ENCODE assay signal across 21 cellular contexts in the genomic region with DNA sequence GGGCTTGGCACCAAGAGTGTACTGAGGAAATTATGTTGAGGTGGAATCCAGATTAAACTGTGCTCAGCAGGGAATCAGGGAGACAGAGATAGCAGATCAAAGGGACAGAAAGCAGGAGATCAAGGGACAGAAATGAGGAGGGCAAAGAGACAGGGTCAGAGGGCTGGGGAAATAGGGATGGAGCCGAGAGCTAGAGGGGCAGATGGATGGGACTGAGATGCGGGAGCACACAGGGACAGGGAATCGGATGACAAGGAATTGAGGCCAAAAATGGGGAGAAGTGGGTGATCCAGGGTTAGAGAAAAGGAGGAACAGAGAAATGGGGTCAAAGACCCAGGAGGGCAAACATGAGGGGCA. TPM values are rescaled to one million over a fixed set of nuclear protein-coding genes. Genes with fewer than 3 reads are reported as not detected.
DNase-seq lines count a peak whose midpoint lies in the region; ATAC-seq and TF ChIP-seq lines count a peak whose summit lies in the region.
"Had no signal": no experiment of that assay in that cellular context is flagged by ENCODE, and none has a peak within 500 bp of the region (broad histone marks: within the 10 kb centered on the region; RNA-seq: fewer than 3 reads in every experiment).

No MANE protein-coding gene starts in this region.

- no peaks in the 10 kb centered on the region for H3K9me3 Mint-ChIP-seq in activated B cell treated with CpG ODN at 0.5 μM for 24 hours
- H3K9me3 Mint-ChIP-seq in memory B cell, result no peaks in the 10 kb centered on the region

- CTCF ChIA-PET in activated B cell treated with CpG ODN at 0.5 μM for 24 hours (lab: Charles Lee), result no interaction called here

- H3K27ac ChIP-seq in BLaER1, result no peak overlapping the region
- H3K27ac ChIP-seq in psoas muscle, result no peak overlapping the region
- H3K27ac ChIP-seq: A549, SJCRH30 had no signal

- DNase-seq in H7, result peak; percentile 69
- DNase-seq in activated B cell treated with CpG ODN at 0.5 μM for 24 hours, result no peak
- no peak for DNase-seq in memory B cell (ENCODE audit: low spot score in 2 of 2)
- DNase-seq in psoas muscle, result no peak
- no peak for DNase-seq in mucosa of gallbladder (ENCODE audit: low spot score)
- no peak for DNase-seq in HPDE6-E6E7 (ENCODE audit: extremely low spot score)
- no peak for DNase-seq in NCI-H1417 (lab: John Stamatoyannopoulos, UW)
- DNase-seq: C1 segment of cervical spinal cord, DMS79, MM.1S, NCI-H1092, NCI-H1694, NCI-H2081 treated with DMSO at 0.1 percent for 48 hours, SJCRH30 had no signal

- H3K4me3 ChIP-seq in BLaER1, result no peak overlapping the region
- no peak overlapping the region for H3K4me3 ChIP-seq in H7 (ENCODE audit: insufficient read depth, low read depth, low read length)
- no peak overlapping the region for H3K4me3 ChIP-seq in psoas muscle
- H3K4me3 ChIP-seq: A549, SJCRH30 had no signal

- H3K27me3 Mint-ChIP-seq in activated B cell treated with CpG ODN at 0.5 μM for 24 hours (peaks cover 14% of the 10 kb centered on the region), memory B cell (peaks cover 16% of the 10 kb centered on the region)

- TF ChIP-seq CTCF in activated B cell treated with CpG ODN at 0.5 μM for 24 hours (IDR thresholded peaks at IDR 0.05), result no peak
- no peak for TF ChIP-seq CTCF in psoas muscle (IDR thresholded peaks at IDR 0.05)

- H3K4me1 ChIP-seq in BLaER1 (peaks cover 24% of the 10 kb centered on the region), psoas muscle (no peaks in the 10 kb centered on the region)
- H3K4me1 ChIP-seq: A549, SJCRH30 had no signal

- H3K36me3 Mint-ChIP-seq in activated B cell treated with CpG ODN at 0.5 μM for 24 hours (ENCODE audit: low read depth) (no peaks in the 10 kb centered on the region), memory B cell (peaks cover 5% of the 10 kb centered on the region)

- peaks cover 4% of the 10 kb centered on the region for H4K20me1 ChIP-seq in BLaER1

- peak overlapping the region; percentile 26; the same call in 1 of the 2 replicates for H3K4me2 ChIP-seq in BLaER1
- H3K4me2 ChIP-seq: A549 had no signal

- H3K36me3 ChIP-seq in BLaER1, result no peaks in the 10 kb centered on the region
- no peaks in the 10 kb centered on the region for H3K36me3 ChIP-seq in H7 (replicated peaks; ENCODE audit: control insufficient read depth, insufficient read depth, low read length)
- no peaks in the 10 kb centered on the region for H3K36me3 ChIP-seq in psoas muscle (ENCODE audit: insufficient read depth in 1 of 2, low read depth in 1 of 2)
- H3K36me3 ChIP-seq: SJCRH30 had no signal

- H3K4me1 Mint-ChIP-seq in activated B cell treated with CpG ODN at 0.5 μM for 24 hours (peaks cover 20% of the 10 kb centered on the region), memory B cell (peaks cover 16% of the 10 kb centered on the region)

- H3K9me3 ChIP-seq in BLaER1 (no peaks in the 10 kb centered on the region), psoas muscle (no peaks in the 10 kb centered on the region)
- H3K9me3 ChIP-seq: A549, SJCRH30 had no signal

- POLR2A ChIA-PET in activated B cell treated with CpG ODN at 0.5 μM for 24 hours (lab: Charles Lee), result interaction anchor here (0.6 to 2.3 kb wide), 3 partner anchors 10 to 1830 kb away, joined by 3 to 7 read pairs (median 3); no protein-coding TSS in a partner anchor

- H3K27ac Mint-ChIP-seq in activated B cell treated with CpG ODN at 0.5 μM for 24 hours (no peak overlapping the region), memory B cell (no peak overlapping the region)

- intact Hi-C loops in activated B cell treated with CpG ODN at 0.5 μM for 24 hours (cut with micrococcal nuclease), result no loop called here
- intact Hi-C loops in psoas muscle (cut with DNase I), result no loop called here

- no peak overlapping the region for H3K9ac ChIP-seq in BLaER1

- H3K4me3 Mint-ChIP-seq in activated B cell treated with CpG ODN at 0.5 μM for 24 hours (peak overlapping the region; percentile 0), memory B cell (peak overlapping the region; percentile 31)

- H3K27me3 ChIP-seq in BLaER1 (peaks cover 73% of the 10 kb centered on the region), H7 (ENCODE audit: control insufficient read depth, insufficient read depth, low read length) (peaks cover 85% of the 10 kb centered on the region), psoas muscle (ENCODE audit: insufficient read depth in 3 of 3, low read length in 2 of 3) (peaks cover 0 to 88% (median 41%) of the 10 kb centered on the region in 3 donors)

- WGBS in psoas muscle, 3 donors, result 6 to 9% (median 7%) methylated on average over 3 of the region's 3 CpGs

- ATAC-seq in activated B cell treated with CpG ODN at 0.5 μM for 24 hours (ENCODE audit: low read depth) (no peak), memory B cell (ENCODE audit: low read depth) (no peak), psoas muscle (no peak)
- ATAC-seq: Panc1 had no signal

RNA-seq across cellular contexts. Expression of gene ERFL, which starts 6.1 kb away (rescaled TPM):
- total RNA-seq in H7 (2014; rRNA removed; shearing (Covaris generic)), result 0.15 TPM in 1 of 2 replicates, not detected in the other
- total RNA-seq in activated B cell treated with CpG ODN at 0.5 μM for 24 hours (0.64 and 1.1 TPM in 2 replicates), psoas muscle (not detected), mucosa of gallbladder (3.4 TPM)
- under 1 TPM in 1 of 3 donors, not detected in 2; 0.03 TPM for polyA plus RNA-seq in psoas muscle
- total RNA-seq: H4, LHCN-M2, NCI-H460, SJCRH30 had no signal

RNA-seq across cellular contexts. Expression of gene RABAC1, which starts 36.9 kb away (rescaled TPM):
- 140 and 163 TPM in 2 replicates for total RNA-seq in H7 (2014; rRNA removed; shearing (Covaris generic))
- total RNA-seq in activated B cell treated with CpG ODN at 0.5 μM for 24 hours, result 96.7 and 102 TPM in 2 replicates
- total RNA-seq in psoas muscle, result 10 to 100 TPM; 48.9 to 65.3 (median 55.9) TPM
- polyA plus RNA-seq in psoas muscle, result 100 to 1,000 TPM in 2 of 3 donors, 10 to 100 TPM in 1; 97.6 to 131 (median 102) TPM
- 188 TPM for total RNA-seq in mucosa of gallbladder

RNA-seq across cellular contexts. Expression of gene ARHGEF1, which starts 39.2 kb away (rescaled TPM):
- total RNA-seq in H7 (2014; rRNA removed; shearing (Covaris generic)), result 34.3 and 40.7 TPM in 2 replicates
- total RNA-seq in activated B cell treated with CpG ODN at 0.5 μM for 24 hours (351 and 418 TPM in 2 replicates), psoas muscle (10 to 100 TPM; 15.8 to 22.2 (median 21.3) TPM), mucosa of gallbladder (115 TPM)
- polyA plus RNA-seq in psoas muscle, result 10 to 100 TPM; 20.4 to 28.0 (median 20.7) TPM

RNA-seq across cellular contexts. Expression of gene CD79A, which starts 45.1 kb away (rescaled TPM):
- total RNA-seq in H7 (2014; rRNA removed; shearing (Covaris generic)), result 0.55 TPM in 1 of 2 replicates, not detected in the other
- total RNA-seq in activated B cell treated with CpG ODN at 0.5 μM for 24 hours, result 889 and 943 TPM in 2 replicates
- total RNA-seq in psoas muscle, result 1 to 10 TPM in 2 of 4 donors, under 1 TPM in 2; 0.30 to 1.4 (median 0.91) TPM
- polyA plus RNA-seq in psoas muscle, result 1 to 10 TPM in 1 of 3 donors, under 1 TPM in 2; 0.30 to 1.3 (median 0.87) TPM
- total RNA-seq in mucosa of gallbladder, result 0.32 TPM
- total RNA-seq: H4, HT1080, NCI-H460 had no signal
